Comparison of ENCODE assay signal across 13 cellular contexts in the genomic region with DNA sequence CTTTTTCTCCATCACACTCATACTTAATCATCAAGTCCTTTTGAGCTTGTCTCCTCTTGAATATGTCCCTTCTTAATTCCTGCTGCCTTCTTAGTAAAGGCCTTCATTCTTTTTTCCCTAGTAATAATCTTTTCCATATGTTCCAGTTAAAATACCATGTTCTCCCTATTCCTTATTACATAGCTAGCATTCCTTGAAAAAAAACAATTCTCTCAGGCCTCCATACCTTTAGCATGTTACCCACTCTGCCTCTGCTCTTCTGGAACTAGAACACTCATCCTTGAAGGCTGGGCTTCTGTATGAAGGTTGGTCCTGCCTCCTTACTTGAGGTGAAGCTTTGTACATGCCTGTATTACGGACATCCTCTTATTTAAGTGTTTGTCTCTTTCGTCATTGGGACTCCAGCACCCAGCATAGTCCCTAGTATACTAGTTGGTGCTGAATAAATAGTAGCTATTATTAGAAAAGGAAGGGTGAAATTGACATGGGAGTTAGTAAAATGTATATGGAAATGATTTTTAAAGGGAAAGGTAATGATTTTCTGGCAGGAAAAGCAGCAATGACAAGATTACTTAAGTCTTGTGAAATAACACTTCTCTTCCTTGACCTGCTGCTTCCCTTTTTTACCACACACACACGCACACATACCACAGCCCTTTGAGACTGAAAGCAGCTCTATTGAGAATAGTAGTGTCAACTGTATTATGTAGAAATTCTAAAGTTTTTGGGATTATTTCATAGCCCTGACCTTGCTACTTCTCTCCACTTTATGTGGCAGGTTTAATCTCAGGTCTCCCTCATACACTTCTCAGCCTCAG. TPM values are rescaled to one million over a fixed set of nuclear protein-coding genes. Genes with fewer than 3 reads are reported as not detected.
DNase-seq lines count a peak whose midpoint lies in the region; ATAC-seq, FAIRE-seq and TF ChIP-seq lines count a peak whose summit lies in the region.
"Had no signal": no experiment of that assay in that cellular context is flagged by ENCODE, and none has a peak within 500 bp of the region (broad histone marks: within the 10 kb centered on the region; RNA-seq: fewer than 3 reads in every experiment).

No MANE protein-coding gene starts in this region.

- peaks cover 9% of the 10 kb centered on the region for H3K4me1 ChIP-seq in HepG2 (ENCODE audit: insufficient read depth, low read length)
- H3K4me1 ChIP-seq: adrenal gland, gastrocnemius medialis, thyroid gland had no signal

- intact Hi-C loops in HepG2 (cut with micrococcal nuclease; ENCODE audit: unreplicated experiment), result no loop called here

- no peaks in the 10 kb centered on the region for H3K9me3 ChIP-seq in HepG2 (ENCODE audit: low read length)
- H3K9me3 ChIP-seq: adrenal gland, gastrocnemius medialis, thyroid gland had no signal

- CTCF ChIA-PET in HepG2 (lab: Yijun Ruan, JAX; ENCODE audit: low intra/inter-chr PET ratio, low total read pairs), result no interaction called here

- no peak overlapping the region for H3K4me3 ChIP-seq in AG09309 (ENCODE audit: control insufficient read depth, low read depth, low read length)
- H3K4me3 ChIP-seq in brain microvascular endothelial cell (ENCODE audit: low read depth, low read length), result no peak overlapping the region
- no peak overlapping the region for H3K4me3 ChIP-seq in HepG2 (replicated peaks in 1 of 3; ENCODE audit: insufficient read depth in 1 of 3, low read depth in 2 of 3, low read length in 3 of 3)
- H3K4me3 ChIP-seq: adrenal gland, gastrocnemius medialis, thyroid gland had no signal

- H3K27me3 ChIP-seq in brain microvascular endothelial cell (replicated peaks) (no peaks in the 10 kb centered on the region), HepG2 (ENCODE audit: control insufficient read depth in 1 of 2, insufficient read depth in 2 of 2, low read length in 2 of 2) (no peaks in the 10 kb centered on the region)
- H3K27me3 ChIP-seq: adrenal gland, gastrocnemius medialis, thyroid gland had no signal

- BruUV-seq in HepG2 (replicated peaks; lab: Mats Ljungman, UMichigan), result no TSS peak

- H3K36me3 ChIP-seq in brain microvascular endothelial cell (replicated peaks) (no peaks in the 10 kb centered on the region), HepG2 (replicated peaks in 1 of 2; ENCODE audit: control insufficient read depth in 1 of 2, insufficient read depth in 2 of 2, low read length in 2 of 2) (peaks cover 6 to 15% of the 10 kb centered on the region in 2 experiments)

- TF ChIP-seq CTCF in AG09309 (IDR thresholded peaks at IDR 0.05; ENCODE audit: control insufficient read depth, insufficient read depth, low read depth, low read length, missing control alignments) (no peak), HFFc6 (IDR thresholded peaks at IDR 0.05) (no peak), brain microvascular endothelial cell (IDR thresholded peaks at IDR 0.05; ENCODE audit: low read depth, low read length, missing control alignments) (no peak), HepG2 (CRISPR knock-in tag; IDR thresholded peaks at IDR 0.05) (no peak)

- H3K27ac ChIP-seq in brain microvascular endothelial cell, result no peak overlapping the region
- H3K27ac ChIP-seq in HepG2 (ENCODE audit: extremely low read length, insufficient read depth, low read length), result no peak overlapping the region
- H3K27ac ChIP-seq: adrenal gland, gastrocnemius medialis, thyroid gland had no signal

- H3K27me3 Mint-ChIP-seq in HFFc6 (ENCODE audit: insufficient read depth), result no peaks in the 10 kb centered on the region
- H3K27me3 Mint-ChIP-seq: activated CD4-positive, alpha-beta T cell treated with anti-CD3 and anti-CD28 coated beads, Interleukin-2, amount 10 ng/mL, durations not matched to agents 7 days and 5 days had no signal

- TF ChIP-seq POLR2A in HepG2 (IDR thresholded peaks at IDR 0.05; ENCODE audit: insufficient read depth in 1 of 2, low read depth in 2 of 2, low read length in 2 of 2), result no peak

- peaks cover 17% of the 10 kb centered on the region for H3K36me3 Mint-ChIP-seq in HFFc6 (ENCODE audit: low read depth)

- in situ Hi-C loops in brain microvascular endothelial cell (cut with HindIII; ENCODE audit: low pct_ligation_motif_present, low sequenced_read_pairs) (no loop called here), HepG2 (cut with HindIII; ENCODE audit: extremely low pct_ligation_motif_present, low pct_unique_long_range_greater_than_20kb) (no loop called here)

- POLR2A ChIA-PET in HepG2 (lab: Yijun Ruan, JAX), result no interaction called here

- no peak for TF ChIP-seq EP300 in HepG2 (IDR thresholded peaks at IDR 0.05; ENCODE audit: low read depth in 2 of 2, low read length in 2 of 2)
- no peak for TF ChIP-seq EP300 in HepG2 (CRISPR knock-in tag; IDR thresholded peaks at IDR 0.05; ENCODE audit: borderline replicate concordance)

- no peak overlapping the region for H2AFZ ChIP-seq in HepG2 (ENCODE audit: low read length)

- DNase-seq in AG09309 (ENCODE audit: low read depth) (peak; percentile 74), HFFc6 (peak; percentile 42), brain microvascular endothelial cell (peak; percentile 4), HepG2 (ENCODE audit: low spot score) (no peak), NCI-H1417 treated with DMSO at 0.1 percent for 48 hours (lab: John Stamatoyannopoulos, UW) (no peak), putamen (ENCODE audit: low spot score) (no peak)
- DNase-seq: activated CD4-positive, alpha-beta T cell treated with anti-CD3 and anti-CD28 coated beads, Interleukin-2, amount 10 ng/mL, durations not matched to agents 7 days and 5 days; gastrocnemius medialis; stimulated activated CD4-positive, alpha-beta T cell treated with anti-CD3 and anti-CD28 coated beads, Interleukin-2, amount 100 ng/mL, for 24 hours; thyroid gland had no signal

- H3K4me3 Mint-ChIP-seq in HFFc6, result peak overlapping the region; percentile 51
- H3K4me3 Mint-ChIP-seq: activated CD4-positive, alpha-beta T cell treated with anti-CD3 and anti-CD28 coated beads, Interleukin-2, amount 10 ng/mL, durations not matched to agents 7 days and 5 days had no signal

- H3K4me1 Mint-ChIP-seq in HFFc6 (ENCODE audit: low read depth), result peaks cover 29% of the 10 kb centered on the region

- FAIRE-seq in HepG2 (lab: Jason Lieb, UNC), result no peak

- no peaks in the 10 kb centered on the region for H3K79me2 ChIP-seq in HepG2 (ENCODE audit: insufficient read depth, low read length)

- no peak overlapping the region for H3K4me2 ChIP-seq in HepG2 (ENCODE audit: low read depth, low read length)

- H3K9me3 Mint-ChIP-seq in HFFc6, result no peaks in the 10 kb centered on the region

- no peaks in the 10 kb centered on the region for H4K20me1 ChIP-seq in HepG2 (ENCODE audit: insufficient read depth, low read length)

- no peak overlapping the region for H3K9ac ChIP-seq in HepG2 (ENCODE audit: insufficient read depth, low read depth, low read length)

- WGBS in HepG2 (ENCODE audit: low lambda C conversion rate), result 98% methylated on average over 3 of the region's 3 CpGs

- TF ChIP-seq RAD21 in HepG2 (CRISPR knock-in tag; IDR thresholded peaks at IDR 0.05), result no peak

- peak overlapping the region; percentile 76 for H3K27ac Mint-ChIP-seq in HFFc6
- H3K27ac Mint-ChIP-seq: activated CD4-positive, alpha-beta T cell treated with anti-CD3 and anti-CD28 coated beads, Interleukin-2, amount 10 ng/mL, durations not matched to agents 7 days and 5 days had no signal

- ATAC-seq in HepG2, result peak; percentile 47; the same call in 2 of the 3 replicates
- ATAC-seq in GM21515 (IDR thresholded peaks at IDR 0.05; ENCODE audit: unreplicated experiment), result no peak
- ATAC-seq in GM21529 (IDR thresholded peaks at IDR 0.05; ENCODE audit: unreplicated experiment), result no peak
- ATAC-seq: gastrocnemius medialis had no signal

TF ChIP-seq in HepG2, 621 proteins besides CTCF, POLR2A, EP300 and RAD21 (continues in another document):
- TF ChIP-seq FLYWCH1 (CRISPR knock-in tag; IDR thresholded peaks at IDR 0.05) (no peak), ZNF598 (CRISPR knock-in tag; IDR thresholded peaks at IDR 0.05; ENCODE audit: borderline replicate concordance) (no peak), BORCS8-MEF2B (CRISPR knock-in tag; IDR thresholded peaks at IDR 0.05) (no peak), AHR (CRISPR knock-in tag; IDR thresholded peaks at IDR 0.05) (no peak), TIGD3 (CRISPR knock-in tag; IDR thresholded peaks at IDR 0.05; ENCODE audit: borderline replicate concordance) (no peak)

RNA-seq across cellular contexts. Expression of gene REL, which starts 45.6 kb away (rescaled TPM):
- 1 to 10 TPM; 2.5 to 3.9 (median 3.3) TPM for total RNA-seq in HFFc6 (2021; fragmentation: NEBNext Ultra II Directional; extraction: Animal tissue kit (Norgen Biotek cat#: 25700))
- 7.0 and 9.7 TPM in 2 replicates for total RNA-seq in HepG2 (2016; rRNA removed; fragmentation: Illumina TruSeq; extraction: Trizol)
- total RNA-seq in HepG2 (2016; cell fraction: cytosol; rRNA removed; fragmentation: Illumina TruSeq; extraction: Trizol; ENCODE audit: low read depth), result 4.0 and 4.1 TPM in 2 replicates
- 6.0 and 9.9 TPM in 2 replicates for total RNA-seq in HepG2 (2016; cell fraction: insoluble cytoplasmic fraction; rRNA removed; fragmentation: Illumina TruSeq; extraction: Trizol)
- total RNA-seq in HepG2 (2016; cell fraction: membrane; rRNA removed; fragmentation: Illumina TruSeq; extraction: Trizol), result 4.8 and 5.3 TPM in 2 replicates
- 10.1 and 10.2 TPM in 2 replicates for total RNA-seq in HepG2 (2016; cell fraction: nucleus; rRNA removed; fragmentation: Illumina TruSeq; extraction: Trizol)
- 3.0 and 3.7 TPM in 2 replicates for polyA plus RNA-seq in HepG2 (2011; rRNA removed)
- 1.8 and 2.5 TPM in 2 replicates for polyA plus RNA-seq in HepG2 (2011; cell fraction: cytosol; rRNA removed)
- 2.2 and 3.7 TPM in 2 replicates for polyA plus RNA-seq in HepG2 (2011; cell fraction: nucleus; rRNA removed)
- 3.0 and 4.4 TPM in 2 replicates for polyA plus RNA-seq in HepG2 (2012)
- polyA plus RNA-seq in HepG2 (2016; cell fraction: cytosol; fragmentation: Illumina TruSeq; extraction: Trizol; ENCODE audit: low read depth), result 0.14 and 0.18 TPM in 2 replicates
- polyA plus RNA-seq in HepG2 (2016; cell fraction: insoluble cytoplasmic fraction; fragmentation: Illumina TruSeq; extraction: Trizol; ENCODE audit: low read depth), result 3.3 and 4.0 TPM in 2 replicates
- polyA plus RNA-seq in HepG2 (2016; cell fraction: membrane; fragmentation: Illumina TruSeq; extraction: Trizol; ENCODE audit: low read depth), result 0.37 and 0.39 TPM in 2 replicates
- polyA plus RNA-seq in HepG2 (2016; cell fraction: nucleus; fragmentation: Illumina TruSeq; extraction: Trizol; ENCODE audit: insufficient read depth, low read depth), result 4.8 and 5.2 TPM in 2 replicates
- 5.6 and 13.3 TPM in 2 replicates for polyA minus RNA-seq in HepG2 (2011; rRNA and poly(A)+ RNA removed; ENCODE audit: low replicate concordance)
- polyA minus RNA-seq in HepG2 (2011; cell fraction: cytosol; rRNA and poly(A)+ RNA removed), result 5.3 and 6.4 TPM in 2 replicates
- polyA minus RNA-seq in HepG2 (2011; cell fraction: nucleus; rRNA and poly(A)+ RNA removed), result 15.6 and 15.7 TPM in 2 replicates

Comparison
In these comparisons a context has a peak if more than half of its experiments do, and no peak if none do; other contexts are left out.
1. DNase-seq: peak in AG09309 (single experiment), HFFc6 (single experiment) and brain microvascular endothelial cell (single experiment); none in HepG2 (single experiment), NCI-H1417 treated with DMSO at 0.1 percent for 48 hours (single experiment) and putamen (single experiment).